Comparison of ENCODE assay signal across 13 cellular contexts in the genomic region with DNA sequence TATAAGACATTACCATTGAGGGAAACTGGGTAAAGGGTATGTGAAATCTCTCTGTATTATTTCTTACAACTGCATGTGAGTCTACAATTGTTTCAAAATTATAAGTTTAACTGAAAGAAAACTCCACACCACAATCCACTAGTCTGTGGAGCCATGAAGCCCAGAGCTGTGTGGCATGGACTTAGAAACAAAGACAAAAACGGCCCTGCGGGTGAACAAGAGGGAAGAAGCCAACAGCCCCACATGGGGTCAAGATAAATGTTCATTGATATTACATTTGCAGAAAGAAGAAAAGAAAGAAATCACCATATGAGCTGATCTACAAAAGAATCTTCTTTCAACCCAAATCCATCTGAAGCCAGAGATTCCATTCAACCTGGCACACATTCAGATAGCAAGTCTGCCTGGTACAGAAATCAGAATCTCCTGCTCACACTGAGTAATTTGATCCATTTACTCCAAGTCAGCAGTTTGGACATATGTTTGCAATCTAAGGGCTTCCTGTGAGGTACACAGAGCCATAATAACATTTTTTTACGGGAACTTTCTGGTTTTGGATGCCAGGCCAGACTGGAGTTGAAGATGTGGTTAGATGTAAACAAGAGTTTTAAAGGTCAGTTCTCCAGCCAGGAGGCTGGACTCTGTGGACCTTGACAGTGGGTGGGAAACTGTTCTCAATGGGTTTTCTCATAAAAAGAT. TPM values are rescaled to one million over a fixed set of nuclear protein-coding genes. Genes with fewer than 3 reads are reported as not detected.
DNase-seq lines count a peak whose midpoint lies in the region; ATAC-seq, FAIRE-seq and TF ChIP-seq lines count a peak whose summit lies in the region.
"Had no signal": no experiment of that assay in that cellular context is flagged by ENCODE, and none has a peak within 500 bp of the region (broad histone marks: within the 10 kb centered on the region; RNA-seq: fewer than 3 reads in every experiment).

No MANE protein-coding gene starts in this region.

- TF ChIP-seq POLR2A in endothelial cell of umbilical vein (IDR thresholded peaks at IDR 0.05; ENCODE audit: low read depth, low read length): no peak
- no peak for TF ChIP-seq POLR2A in GM12891 (IDR thresholded peaks at IDR 0.05; ENCODE audit: low read depth, low read length)

- no peak overlapping the region for H3K9ac ChIP-seq in endothelial cell of umbilical vein (replicated peaks; ENCODE audit: extremely low read depth, insufficient read depth, low read length)

- no peak overlapping the region for H2AFZ ChIP-seq in endothelial cell of umbilical vein (ENCODE audit: low read depth, low read length)

- POLR2A ChIA-PET in endothelial cell of umbilical vein (lab: Charles Lee): no interaction called here

- H4K20me1 ChIP-seq in endothelial cell of umbilical vein (replicated peaks; ENCODE audit: control insufficient read depth, extremely low read depth, insufficient read depth, low read length): no peaks in the 10 kb centered on the region

- TF ChIP-seq CTCF in endothelial cell of umbilical vein (IDR thresholded peaks at IDR 0.05; ENCODE audit: extremely low read depth in 1 of 2, insufficient read depth in 1 of 2, low read depth in 1 of 2, low read length in 2 of 2) (no peak), retinal pigment epithelial cell (conservative IDR thresholded peaks at IDR 0.05; ENCODE audit: low read depth, low read length) (no peak)

- H3K4me2 ChIP-seq in endothelial cell of umbilical vein (ENCODE audit: insufficient read depth, low read length): no peak overlapping the region

- DNase-seq in GM03348 (ENCODE audit: low spot score) (peak; percentile 67), NCI-H1694 treated with DMSO at 0.1 percent for 48 hours (lab: John Stamatoyannopoulos, UW) (peak; percentile 88), endothelial cell of umbilical vein (ENCODE audit: low read depth, low spot score) (peak; percentile 16), retinal pigment epithelial cell (ENCODE audit: low read depth) (peak; percentile 48), GM12891 (ENCODE audit: insufficient read length, low spot score) (no peak), RCC 7860 (ENCODE audit: low spot score) (no peak)
- DNase-seq: effector memory CD8-positive, alpha-beta T cell; GF-D8; WERI-Rb-1 had no signal

- BruUV-seq in endothelial cell of umbilical vein (replicated peaks; lab: Mats Ljungman, UMichigan): no TSS peak

- H3K27me3 ChIP-seq in endothelial cell of umbilical vein (ENCODE audit: control insufficient read depth in 2 of 2, insufficient read depth in 2 of 2, low read length in 2 of 2): peaks cover 6 to 10% of the 10 kb centered on the region in 2 experiments
- H3K27me3 ChIP-seq: ovary had no signal

- H3K79me2 ChIP-seq in endothelial cell of umbilical vein (ENCODE audit: control insufficient read depth, insufficient read depth, low read length): no peaks in the 10 kb centered on the region

- H3K4me1 ChIP-seq in endothelial cell of umbilical vein (ENCODE audit: control insufficient read depth, extremely low read depth, insufficient read depth, low read length): no peaks in the 10 kb centered on the region

- CTCF ChIA-PET in endothelial cell of umbilical vein (lab: Charles Lee): interaction anchor here (1.6 kb wide), 1 partner anchor 77 kb away, joined by 4 read pairs; no protein-coding TSS in a partner anchor

- no peaks in the 10 kb centered on the region for H3K9me1 ChIP-seq in endothelial cell of umbilical vein (replicated peaks; ENCODE audit: control insufficient read depth, extremely low read depth, insufficient read depth, low read length)

- intact Hi-C loops in endothelial cell of umbilical vein (cut with micrococcal nuclease): no loop called here

- H3K36me3 ChIP-seq in endothelial cell of umbilical vein (ENCODE audit: control insufficient read depth in 2 of 2, extremely low read depth in 1 of 2, insufficient read depth in 2 of 2, low read length in 2 of 2): no peaks in the 10 kb centered on the region
- H3K36me3 ChIP-seq: ovary, WERI-Rb-1 had no signal

- peak; percentile 21 for FAIRE-seq in endothelial cell of umbilical vein (lab: Jason Lieb, UNC)
- FAIRE-seq in GM12891 (lab: Jason Lieb, UNC): no peak
- no peak for FAIRE-seq in RCC 7860 (lab: Jason Lieb, UNC)

- dilution Hi-C loops in endothelial cell of umbilical vein (cut with MboI; ENCODE audit: extremely low pct_ligation_motif_present, low sequenced_read_pairs): no loop called here

- H3K27ac ChIP-seq in endothelial cell of umbilical vein (ENCODE audit: insufficient read depth, low read depth, low read length): no peak overlapping the region
- H3K27ac ChIP-seq: ovary, WERI-Rb-1 had no signal

- H3K4me3 ChIP-seq in endothelial cell of umbilical vein (replicated peaks in 1 of 3; ENCODE audit: insufficient read depth in 1 of 3, low read depth in 1 of 3, low read length in 3 of 3): no peak overlapping the region
- H3K4me3 ChIP-seq in retinal pigment epithelial cell (ENCODE audit: low read length): no peak overlapping the region
- H3K4me3 ChIP-seq: ovary had no signal

- ATAC-seq in GM21825 (IDR thresholded peaks at IDR 0.05; ENCODE audit: unreplicated experiment): no peak
- no peak for ATAC-seq in HG02588 (IDR thresholded peaks at IDR 0.05; ENCODE audit: unreplicated experiment)
- ATAC-seq: effector memory CD8-positive, alpha-beta T cell had no signal

- H3K9me3 ChIP-seq in endothelial cell of umbilical vein (replicated peaks; ENCODE audit: control insufficient read depth, insufficient read depth, low read length): no peaks in the 10 kb centered on the region
- H3K9me3 ChIP-seq: ovary had no signal

TF ChIP-seq in endothelial cell of umbilical vein, 7 proteins besides CTCF, POLR2A, EP300 and RAD21:
- no peak for TF ChIP-seq GATA2 (IDR thresholded peaks at IDR 0.05; ENCODE audit: insufficient read depth, insufficient read length, low read depth, low read length)
- TF ChIP-seq EZH2 (IDR thresholded peaks at IDR 0.05; ENCODE audit: borderline replicate concordance, low read depth, low read length, severe bottlenecking): no peak

TF ChIP-seq in GM12891, 5 proteins besides CTCF, POLR2A, EP300 and RAD21:
- no peak for TF ChIP-seq SPI1 (IDR thresholded peaks at IDR 0.05; ENCODE audit: low read depth, low read length)
- TF ChIP-seq PAX5 (IDR thresholded peaks at IDR 0.05; ENCODE audit: insufficient read depth, low read length, severe bottlenecking): no peak
- no peak for TF ChIP-seq TAF1 (IDR thresholded peaks at IDR 0.05; ENCODE audit: low read depth, low read length)
- TF ChIP-seq POU2F2 (IDR thresholded peaks at IDR 0.05; ENCODE audit: low read depth, low read length): no peak
- TF ChIP-seq POLR2AphosphoS5 (IDR thresholded peaks at IDR 0.05; ENCODE audit: low read depth, low read length): no peak

RNA-seq across cellular contexts. Expression of a gene that starts 18.0 kb away (rescaled TPM):
- 3.9 and 4.5 TPM in 2 replicates for total RNA-seq in endothelial cell of umbilical vein
- 2.1 and 3.7 TPM in 2 replicates for polyA plus RNA-seq in endothelial cell of umbilical vein
- 1.4 and 1.7 TPM in 2 replicates for polyA plus RNA-seq in endothelial cell of umbilical vein (2011; cell fraction: cytosol; rRNA removed)
- polyA plus RNA-seq in endothelial cell of umbilical vein (2011; cell fraction: nucleus; rRNA removed): 3.6 and 4.1 TPM in 2 replicates
- polyA plus RNA-seq in endothelial cell of umbilical vein (2012): 8.0 and 14.0 TPM in 2 replicates
- 3.8 and 5.2 TPM in 2 replicates for polyA minus RNA-seq in endothelial cell of umbilical vein
- polyA minus RNA-seq in endothelial cell of umbilical vein (2011; cell fraction: cytosol; rRNA and poly(A)+ RNA removed): not detected
- 2.2 and 2.3 TPM in 2 replicates for polyA minus RNA-seq in endothelial cell of umbilical vein (2011; cell fraction: nucleus; rRNA and poly(A)+ RNA removed)
- polyA plus RNA-seq in GM12891 (2012; ENCODE audit: low read depth, missing spikeins): 0.53 TPM
- total RNA-seq: OCI-LY7 had no signal

Comparison
In these comparisons a context has a peak if more than half of its experiments do, and no peak if none do; other contexts are left out.
1. DNase-seq: peak in GM03348 (single experiment), NCI-H1694 treated with DMSO at 0.1 percent for 48 hours (single experiment), endothelial cell of umbilical vein (single experiment) and retinal pigment epithelial cell (single experiment); none in GM12891 (single experiment) and RCC 7860 (single experiment).